ENCODE assay signal across 27 cellular contexts in genomic region chr2:173417801-173418200, GRCh38.
"Had no signal": no experiment of that assay in that cellular context is flagged by ENCODE, and none has a peak within 500 bp of the region (broad histone marks: within the 10 kb centered on the region; RNA-seq: fewer than 3 reads in every experiment).

No MANE protein-coding gene starts in this region.

- H3K4me1 ChIP-seq: adrenal gland, Peyer's patch had no signal

- H3K27me3 ChIP-seq: adrenal gland had no signal

- FAIRE-seq: bronchial epithelial cell, TTC549 had no signal

- DNase-seq: activated CD4-positive, alpha-beta T cell treated with anti-CD3 and anti-CD28 coated beads for 36 hours; activated CD4-positive, alpha-beta T cell treated with anti-CD3 and anti-CD28 coated beads, Interleukin-2, amount 10 ng/mL, durations not matched to agents 7 days and 5 days; activated CD4-positive, alpha-beta T cell treated with anti-CD3 and anti-CD28 coated beads, Interleukin-2, amount 50 U/mL, for 48 hours; activated CD8-positive, alpha-beta T cell treated with anti-CD3 and anti-CD28 coated beads, Interleukin-2, amount 10 ng/mL, durations not matched to agents 7 days and 5 days; activated gamma-delta T cell; activated naive CD4-positive, alpha-beta T cell treated with Interleukin-2 at 50 U/mL for 16 hours; activated naive CD8-positive, alpha-beta T cell treated with anti-CD3 and anti-CD28 coated beads, Interleukin-2, amount 10 ng/mL, durations not matched to agents 7 days and 5 days; activated T-cell treated with anti-CD3 and anti-CD28 coated beads, Interleukin-2, amount 50 U/mL, for 24 hours; adrenal gland; anterior cingulate cortex; caudate nucleus; Kasumi-1; MG63; NCI-H1048; NCI-H1436 treated with DMSO at 0.1 percent for 48 hours; NCI-H1694 treated with DMSO at 0.1 percent for 48 hours; NCI-H2029; NCI-H345; NCI-H524 treated with DMSO at 0.1 percent for 48 hours; NK-92 treated with Interleukin-12 subunit alpha and Interleukin-12 subunit beta, amount 100 ng/mL, for 24 hours; PC-3; Peyer's patch; SIG-M5; T1000 had no signal

- H3K9me3 ChIP-seq: adrenal gland, MG63, Peyer's patch had no signal

- H3K4me3 ChIP-seq: adrenal gland, MG63, Peyer's patch had no signal

- H3K36me3 ChIP-seq: adrenal gland, MG63, Peyer's patch had no signal

- H3K27ac ChIP-seq: adrenal gland, Peyer's patch, RWPE1 had no signal
